ENCODE assay signal across 1 cellular context in genomic region chr1:246971322-246971721, GRCh38.
A peak's percentile ranks its signal among the peaks of the same experiment; 100 is the strongest.
TF ChIP-seq lines count a peak whose summit lies in the region.

No MANE protein-coding gene starts in this region.

TF ChIP-seq in K562, 482 proteins besides CTCF, POLR2A, EP300 and RAD21 (continued from another document):
- TF ChIP-seq ZBTB33 (CRISPR knock-in tag; IDR thresholded peaks at IDR 0.05) (peak; percentile 99), FOXJ2 (tag; IDR thresholded peaks at IDR 0.05) (no peak), NFIX (CRISPR knock-in tag; IDR thresholded peaks at IDR 0.05; ENCODE audit: low read depth) (no peak), ZFP30 (CRISPR knock-in tag; IDR thresholded peaks at IDR 0.05; ENCODE audit: borderline replicate concordance) (no peak), ZNF75A (CRISPR knock-in tag; IDR thresholded peaks at IDR 0.05) (no peak), DEAF1 (CRISPR knock-in tag; IDR thresholded peaks at IDR 0.05) (peak; percentile 20; the same call in 1 of the 2 replicates), IRF2 (CRISPR knock-in tag; IDR thresholded peaks at IDR 0.05) (no peak), SETDB1 (IDR thresholded peaks at IDR 0.05; ENCODE audit: low read length) (no peak), SP2 (IDR thresholded peaks at IDR 0.05; ENCODE audit: extremely low read depth, low read depth, low read length, poor library complexity, severe bottlenecking) (no peak), SMAD4 (CRISPR knock-in tag; conservative IDR thresholded peaks at IDR 0.05) (no peak), ZNF518B (CRISPR knock-in tag; IDR thresholded peaks at IDR 0.05) (no peak), E4F1 (CRISPR knock-in tag; IDR thresholded peaks at IDR 0.05; ENCODE audit: borderline replicate concordance) (no peak), POU5F1 (IDR thresholded peaks at IDR 0.05; ENCODE audit: borderline replicate concordance, low read depth, low read length, partially characterized antibody) (no peak), SOX6 (IDR thresholded peaks at IDR 0.05) (no peak), CHAMP1 (IDR thresholded peaks at IDR 0.05) (0 out of 2 replicates have a peak, but pooled peaks have one; percentile 45), SREBF1 (IDR thresholded peaks at IDR 0.05; ENCODE audit: borderline replicate concordance, low read depth, low read length) (no peak), ZBTB11 (CRISPR knock-in tag; IDR thresholded peaks at IDR 0.05) (no peak), RBBP5 (IDR thresholded peaks at IDR 0.05; ENCODE audit: borderline replicate concordance, insufficient read depth, low read length, poor library complexity, severe bottlenecking) (no peak), CLOCK (CRISPR knock-in tag; IDR thresholded peaks at IDR 0.05; ENCODE audit: borderline replicate concordance) (no peak), CBX3 (IDR thresholded peaks at IDR 0.05; ENCODE audit: borderline replicate concordance in 1 of 2, low read length in 2 of 2) (0 out of 3 replicates have a peak, but pooled peaks of 1 of the 2 experiments have one; percentile 46), REST (CRISPR knock-in tag; IDR thresholded peaks at IDR 0.05; ENCODE audit: low read depth) (no peak), FOXP1 (CRISPR knock-in tag; IDR thresholded peaks at IDR 0.05) (no peak)
TF ChIP-seq in K562: peak in this region for 6.
